In genomic region chr4:182449186-182449880, GRCh38 we compare ENCODE assay signal across 9 cellular contexts.
DNase-seq lines count a peak whose midpoint lies in the region; ATAC-seq and TF ChIP-seq lines count a peak whose summit lies in the region.
"Had no signal": no experiment of that assay in that cellular context is flagged by ENCODE, and none has a peak within 500 bp of the region (broad histone marks: within the 10 kb centered on the region; RNA-seq: fewer than 3 reads in every experiment).

No MANE protein-coding gene starts in this region.

- peaks cover 8% of the 10 kb centered on the region; the same call in 1 of the 2 replicates for H3K79me2 ChIP-seq in KMS-11 (ENCODE audit: insufficient read depth, low read depth)

- DNase-seq in NCI-H146 (lab: John Stamatoyannopoulos, UW) (peak; percentile 85), NCI-H146 treated with DMSO at 0.1 percent for 48 hours (lab: John Stamatoyannopoulos, UW; ENCODE audit: unreplicated experiment) (no peak), body of pancreas (no peak), HK-2 (ENCODE audit: unreplicated experiment) (no peak)

- H3K9ac ChIP-seq in KMS-11 (peak overlapping the region; percentile 48), subcutaneous abdominal adipose tissue (ENCODE audit: low read length in 5 of 5) (peak overlapping the region in 3 of 5 donors; percentile 41 to 64 (median 54))

- 1 to 2% methylated on average over 14 to 31 of the region's 34 CpGs for WGBS in body of pancreas, 2 donors

- intact Hi-C loops in body of pancreas (cut with DNase I), result no loop called here

- H3K27me3 ChIP-seq in KMS-11 (ENCODE audit: insufficient read depth, low read depth) (no peaks in the 10 kb centered on the region), body of pancreas (peaks cover 0 to 7% of the 10 kb centered on the region in 2 donors), layer of hippocampus (ENCODE audit: control insufficient read depth, insufficient read depth, low read length) (no peaks in the 10 kb centered on the region), subcutaneous abdominal adipose tissue (ENCODE audit: control insufficient read depth in 5 of 5, insufficient read depth in 4 of 5, low read length in 5 of 5) (peaks cover 0 to 13% (median 0%) of the 10 kb centered on the region in 5 donors)

- H3K4me1 ChIP-seq in KMS-11 (ENCODE audit: low read depth, poor library complexity, severe bottlenecking) (peaks cover 11% of the 10 kb centered on the region), body of pancreas (peaks cover 15% of the 10 kb centered on the region), subcutaneous abdominal adipose tissue (ENCODE audit: control insufficient read depth in 5 of 5, insufficient read depth in 5 of 5, low read length in 5 of 5) (peaks cover 0 to 32% (median 21%) of the 10 kb centered on the region in 5 donors)

- H3K36me3 ChIP-seq in KMS-11 (ENCODE audit: insufficient read depth) (no peaks in the 10 kb centered on the region), body of pancreas (replicated peaks in 1 of 2; ENCODE audit: insufficient read depth in 1 of 2, low read depth in 2 of 2) (no peaks in the 10 kb centered on the region), subcutaneous abdominal adipose tissue (ENCODE audit: control insufficient read depth in 5 of 5, insufficient read depth in 5 of 5, low read length in 5 of 5) (no peaks in the 10 kb centered on the region)

- H3K4me2 ChIP-seq in KMS-11, result peak overlapping the region; percentile 76

- ATAC-seq in body of pancreas, result no peak
- no peak for ATAC-seq in GM19351 (IDR thresholded peaks at IDR 0.05; ENCODE audit: unreplicated experiment)

- H4K20me1 ChIP-seq in KMS-11 (ENCODE audit: insufficient read depth), result no peaks in the 10 kb centered on the region

- H3K4me3 ChIP-seq in KMS-11 (IDR thresholded peaks at IDR 0.05; ENCODE audit: insufficient read depth, low read depth, low read length), result no peak overlapping the region
- H3K4me3 ChIP-seq in body of pancreas, result peak overlapping the region in 1 of 2 donors; percentile 21
- H3K4me3 ChIP-seq in subcutaneous abdominal adipose tissue (ENCODE audit: low read depth in 1 of 5, low read length in 5 of 5), result peak overlapping the region; percentile 62 to 84 (median 77)

- peak overlapping the region; percentile 72 for H2AFZ ChIP-seq in KMS-11 (ENCODE audit: low read depth)

- TF ChIP-seq CTCF in KMS-11 (conservative IDR thresholded peaks at IDR 0.05; ENCODE audit: low read depth, low read length), result no peak
- no peak for TF ChIP-seq CTCF in body of pancreas (IDR thresholded peaks at IDR 0.05)

- peak overlapping the region; percentile 36; the same call in 1 of the 2 replicates for H3K27ac ChIP-seq in KMS-11
- peak overlapping the region in 3 of 4 donors; percentile 25 to 53 (median 32) for H3K27ac ChIP-seq in body of pancreas
- H3K27ac ChIP-seq in layer of hippocampus (ENCODE audit: low read depth, low read length), result peak overlapping the region; percentile 35
- H3K27ac ChIP-seq in subcutaneous abdominal adipose tissue (ENCODE audit: low read depth, low read length), result peak overlapping the region; percentile 81
- H3K27ac ChIP-seq: C4-2B had no signal

- no peak for TF ChIP-seq POLR2A in body of pancreas (IDR thresholded peaks at IDR 0.05)

- H3K9me3 ChIP-seq in body of pancreas (no peaks in the 10 kb centered on the region), subcutaneous abdominal adipose tissue (ENCODE audit: control insufficient read depth in 5 of 5, low read length in 5 of 5) (no peaks in the 10 kb centered on the region)
